2 cellular contexts compared by ENCODE assay signal in the genomic region with DNA sequence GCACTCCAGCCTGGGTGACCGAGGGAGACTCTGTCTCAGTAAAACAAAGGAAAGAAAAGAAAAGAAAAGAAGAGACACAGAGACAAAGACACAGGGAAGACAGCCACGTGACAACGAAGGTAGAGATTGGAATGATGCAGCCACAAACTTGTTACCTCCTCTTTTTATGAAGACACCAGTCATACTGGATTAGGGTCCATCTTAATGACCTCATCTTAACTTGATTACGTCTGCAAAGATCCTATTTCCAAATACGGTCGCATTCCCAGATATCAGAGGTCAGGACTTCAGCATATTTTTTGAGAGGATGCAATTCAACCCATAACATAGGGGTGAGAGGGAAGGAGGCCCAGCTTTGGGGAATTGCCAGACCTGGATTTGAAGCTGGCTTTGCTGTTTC.
TF ChIP-seq lines count a peak whose summit lies in the region.

No MANE protein-coding gene starts in this region.

TF ChIP-seq in HEK293, 187 proteins besides CTCF, POLR2A, EP300 and RAD21:
- TF ChIP-seq, protein P1, sequence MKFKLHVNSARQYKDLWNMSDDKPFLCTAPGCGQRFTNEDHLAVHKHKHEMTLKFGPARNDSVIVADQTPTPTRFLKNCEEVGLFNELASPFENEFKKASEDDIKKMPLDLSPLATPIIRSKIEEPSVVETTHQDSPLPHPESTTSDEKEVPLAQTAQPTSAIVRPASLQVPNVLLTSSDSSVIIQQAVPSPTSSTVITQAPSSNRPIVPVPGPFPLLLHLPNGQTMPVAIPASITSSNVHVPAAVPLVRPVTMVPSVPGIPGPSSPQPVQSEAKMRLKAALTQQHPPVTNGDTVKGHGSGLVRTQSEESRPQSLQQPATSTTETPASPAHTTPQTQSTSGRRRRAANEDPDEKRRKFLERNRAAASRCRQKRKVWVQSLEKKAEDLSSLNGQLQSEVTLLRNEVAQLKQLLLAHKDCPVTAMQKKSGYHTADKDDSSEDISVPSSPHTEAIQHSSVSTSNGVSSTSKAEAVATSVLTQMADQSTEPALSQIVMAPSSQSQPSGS (tag by site-specific recombination; IDR thresholded peaks at IDR 0.05; ENCODE audit: low read depth), result peak; percentile 80
- TF ChIP-seq ZNF366 (tag by site-specific recombination; conservative IDR thresholded peaks at IDR 0.05) (0 out of 2 replicates have a peak, but pooled peaks have one; percentile 15), SETDB1 (IDR thresholded peaks at IDR 0.05; ENCODE audit: insufficient read length, low read length) (no peak), ZNF121 (tag by site-specific recombination; IDR thresholded peaks at IDR 0.05) (no peak)

TF ChIP-seq in IMR-90, 13 proteins besides CTCF, POLR2A, EP300 and RAD21:
- no peak for TF ChIP-seq RFX5 (IDR thresholded peaks at IDR 0.05; ENCODE audit: low read depth, low read length)
- TF ChIP-seq CHD1 (IDR thresholded peaks at IDR 0.05; ENCODE audit: low read depth, low read length), result no peak
- TF ChIP-seq BHLHE40 (IDR thresholded peaks at IDR 0.05; ENCODE audit: low read depth, low read length), result no peak
- no peak for TF ChIP-seq FOS (IDR thresholded peaks at IDR 0.05; ENCODE audit: low read depth, low read length)
- TF ChIP-seq CEBPB (IDR thresholded peaks at IDR 0.05; ENCODE audit: low read depth, low read length), result no peak
